Comparison of ENCODE assay signal across 8 cellular contexts in the genomic region with DNA sequence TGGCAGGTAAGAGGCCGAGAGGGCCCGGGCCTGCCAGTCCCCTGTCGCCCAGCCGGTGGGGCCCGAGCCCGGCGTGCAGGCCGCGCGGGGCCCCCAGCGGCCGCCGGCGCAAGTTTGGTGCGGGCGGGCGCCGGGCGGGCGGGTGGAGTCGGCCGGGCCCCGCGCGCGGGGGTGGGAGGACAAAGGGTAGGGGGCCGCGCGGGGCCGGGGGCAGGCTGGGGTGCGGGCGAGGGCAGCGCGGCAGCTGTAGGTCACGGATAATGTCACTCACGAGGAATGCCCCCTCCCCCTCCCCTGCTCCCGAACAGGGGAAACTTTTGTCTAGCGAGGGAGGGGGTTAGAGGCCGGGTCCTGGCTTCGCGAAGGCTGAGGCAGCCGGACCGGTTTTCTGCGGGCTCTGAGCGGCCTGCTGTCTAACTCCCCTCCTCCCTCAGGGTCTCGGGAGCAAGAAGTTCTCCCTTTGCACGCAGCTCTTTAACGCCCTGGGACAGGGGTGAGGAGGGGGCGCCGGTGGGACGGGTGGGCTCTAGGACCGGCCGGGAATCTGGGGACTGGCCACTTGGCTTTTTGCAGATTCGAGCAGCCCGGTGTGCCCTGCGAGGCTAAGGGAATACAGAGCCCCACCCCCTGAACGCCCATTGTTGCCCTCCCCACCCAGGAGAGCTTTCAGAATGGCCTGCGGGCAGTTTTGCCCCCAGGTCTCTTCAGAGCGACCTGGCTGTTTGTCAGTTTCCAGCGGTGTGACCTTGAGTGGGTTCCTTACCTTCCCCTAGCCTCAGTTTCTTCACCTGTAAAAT. TPM values are rescaled to one million over a fixed set of nuclear protein-coding genes. Genes with fewer than 3 reads are reported as not detected.
DNase-seq lines count a peak whose midpoint lies in the region; ATAC-seq and TF ChIP-seq lines count a peak whose summit lies in the region.

No MANE protein-coding gene starts in this region.

- peak overlapping the region; percentile 92 for H3K9ac ChIP-seq in fibroblast of lung (ENCODE audit: insufficient read depth, low read length)

- H3K9me3 ChIP-seq in fibroblast of lung (ENCODE audit: control insufficient read depth, insufficient read depth, low read depth, low read length) (no peaks in the 10 kb centered on the region), thoracic aorta (no peaks in the 10 kb centered on the region)
- H3K9me3 ChIP-seq in naive thymus-derived CD4-positive, alpha-beta T cell (ENCODE audit: control insufficient read depth in 2 of 3, low read length in 3 of 3), result no peaks in the 10 kb centered on the region

- H3K9me3 Mint-ChIP-seq in activated T-helper 1 cell treated with anti-CD3 and anti-CD28 coated beads, Interleukin-12 subunit alpha, Interleukin-12 subunit beta, Interleukin-2, Interleukin-4 antibody, amounts not matched to agents 30 ng/mL and 10 ng/mL and 1 ng/mL, durations not matched to agents 14 hours and 24 hours and 36 hours, result no peaks in the 10 kb centered on the region
- no peaks in the 10 kb centered on the region for H3K9me3 Mint-ChIP-seq in naive thymus-derived CD4-positive, alpha-beta T cell

- H3K4me2 ChIP-seq in fibroblast of lung (ENCODE audit: extremely low read depth, insufficient read depth, low read length), result peak overlapping the region; percentile 86

- H3K79me2 ChIP-seq in fibroblast of lung (ENCODE audit: control insufficient read depth, insufficient read depth, low read length), result peaks cover 66% of the 10 kb centered on the region

- DNase-seq in AG09309 (ENCODE audit: low read depth) (no peak), NOMO-1 treated with DMSO at 0.1 percent for 48 hours (lab: John Stamatoyannopoulos, UW; ENCODE audit: unreplicated experiment) (peak; percentile 32), fibroblast of lung (ENCODE audit: low read depth in 2 of 2) (peak; percentile 60 to 65), thoracic aorta (ENCODE audit: low spot score) (no peak)
- DNase-seq in activated T-helper 1 cell treated with anti-CD3 and anti-CD28 coated beads, Interleukin-12 subunit alpha, Interleukin-12 subunit beta, Interleukin-2, Interleukin-4 antibody, amounts not matched to agents 30 ng/mL and 10 ng/mL and 1 ng/mL, durations not matched to agents 14 hours and 24 hours and 36 hours (ENCODE audit: low spot score), result peak; percentile 11
- DNase-seq in naive thymus-derived CD4-positive, alpha-beta T cell, result peak; percentile 23 to 67 (median 59)

- H3K27ac Mint-ChIP-seq in activated T-helper 1 cell treated with anti-CD3 and anti-CD28 coated beads, Interleukin-12 subunit alpha, Interleukin-12 subunit beta, Interleukin-2, Interleukin-4 antibody, amounts not matched to agents 30 ng/mL and 10 ng/mL and 1 ng/mL, durations not matched to agents 14 hours and 24 hours and 36 hours, result no peak overlapping the region
- peak overlapping the region in 8 of 9 donors; percentile 16 to 84 (median 62) for H3K27ac Mint-ChIP-seq in naive thymus-derived CD4-positive, alpha-beta T cell

- H3K4me3 ChIP-seq in AG09309 (ENCODE audit: control insufficient read depth, low read depth, low read length) (peak overlapping the region; percentile 81), fibroblast of lung (replicated peaks in 1 of 4; ENCODE audit: control extremely low read depth in 1 of 4, insufficient read depth in 1 of 4, low read depth in 3 of 4, low read length in 4 of 4) (peak overlapping the region; percentile 62 to 87 (median 79)), thoracic aorta (peak overlapping the region; percentile 95)
- H3K4me3 ChIP-seq in naive thymus-derived CD4-positive, alpha-beta T cell (ENCODE audit: low read length), result peak overlapping the region; percentile 48

- no peak overlapping the region for H2AFZ ChIP-seq in fibroblast of lung (ENCODE audit: low read length)

- H3K36me3 ChIP-seq in fibroblast of lung (ENCODE audit: control insufficient read depth, insufficient read depth, low read length) (peaks cover 2% of the 10 kb centered on the region), thoracic aorta (no peaks in the 10 kb centered on the region)
- H3K36me3 ChIP-seq in naive thymus-derived CD4-positive, alpha-beta T cell (ENCODE audit: control insufficient read depth in 2 of 3, insufficient read depth in 3 of 3, low read length in 3 of 3), result no peaks in the 10 kb centered on the region

- H3K27me3 Mint-ChIP-seq in activated T-helper 1 cell treated with anti-CD3 and anti-CD28 coated beads, Interleukin-12 subunit alpha, Interleukin-12 subunit beta, Interleukin-2, Interleukin-4 antibody, amounts not matched to agents 30 ng/mL and 10 ng/mL and 1 ng/mL, durations not matched to agents 14 hours and 24 hours and 36 hours (ENCODE audit: insufficient read depth), result peaks cover 11% of the 10 kb centered on the region
- H3K27me3 Mint-ChIP-seq in naive thymus-derived CD4-positive, alpha-beta T cell, result peaks cover 0 to 36% (median 4%) of the 10 kb centered on the region in 5 donors

- H3K36me3 Mint-ChIP-seq in activated T-helper 1 cell treated with anti-CD3 and anti-CD28 coated beads, Interleukin-12 subunit alpha, Interleukin-12 subunit beta, Interleukin-2, Interleukin-4 antibody, amounts not matched to agents 30 ng/mL and 10 ng/mL and 1 ng/mL, durations not matched to agents 14 hours and 24 hours and 36 hours (ENCODE audit: low read depth), result no peaks in the 10 kb centered on the region
- H3K36me3 Mint-ChIP-seq in naive thymus-derived CD4-positive, alpha-beta T cell, result no peaks in the 10 kb centered on the region

- peak; percentile 23 for ATAC-seq in GM19023 (IDR thresholded peaks at IDR 0.05; ENCODE audit: unreplicated experiment)
- peak; percentile 46 for ATAC-seq in naive thymus-derived CD4-positive, alpha-beta T cell
- ATAC-seq in thoracic aorta (ENCODE audit: insufficient number of reproducible peaks, low FRiP score, low read depth), result no peak
- no peak for ATAC-seq in GM21526 (IDR thresholded peaks at IDR 0.05; ENCODE audit: low FRiP score, unreplicated experiment)

- H4K20me1 ChIP-seq in fibroblast of lung (ENCODE audit: control insufficient read depth, extremely low read depth, insufficient read depth, low read length), result no peaks in the 10 kb centered on the region

- peak overlapping the region; percentile 68 for H3K4me3 Mint-ChIP-seq in activated T-helper 1 cell treated with anti-CD3 and anti-CD28 coated beads, Interleukin-12 subunit alpha, Interleukin-12 subunit beta, Interleukin-2, Interleukin-4 antibody, amounts not matched to agents 30 ng/mL and 10 ng/mL and 1 ng/mL, durations not matched to agents 14 hours and 24 hours and 36 hours
- peak overlapping the region; percentile 55 to 79 (median 73) for H3K4me3 Mint-ChIP-seq in naive thymus-derived CD4-positive, alpha-beta T cell

- TF ChIP-seq CTCF in AG09309 (IDR thresholded peaks at IDR 0.05; ENCODE audit: control insufficient read depth, insufficient read depth, low read depth, low read length, missing control alignments) (no peak), fibroblast of lung (conservative IDR thresholded peaks at IDR 0.05 in 1 of 2, IDR thresholded peaks at IDR 0.05 in 1 of 2; ENCODE audit: low read depth in 1 of 2, low read length in 2 of 2) (no peak), thoracic aorta (IDR thresholded peaks at IDR 0.05) (no peak)

- intact Hi-C loops in activated T-helper 1 cell treated with anti-CD3 and anti-CD28 coated beads, Interleukin-12 subunit alpha, Interleukin-12 subunit beta, Interleukin-2, Interleukin-4 antibody, amounts not matched to agents 30 ng/mL and 10 ng/mL and 1 ng/mL, durations not matched to agents 14 hours and 24 hours and 36 hours (cut with micrococcal nuclease), result loop anchor here (2.0 kb wide), 3 partner anchors 28 to 74 kb away; a partner anchor contains a TSS
- intact Hi-C loops in naive thymus-derived CD4-positive, alpha-beta T cell (cut with micrococcal nuclease), result loop anchor here in 1 of 2 donors (2.0 kb wide), 2 partner anchors 26 to 36 kb away; no protein-coding TSS in a partner anchor

- H3K4me1 ChIP-seq in fibroblast of lung (ENCODE audit: control insufficient read depth, extremely low read depth, insufficient read depth, low read length) (peaks cover 38% of the 10 kb centered on the region), thoracic aorta (ENCODE audit: control insufficient read depth in 1 of 2, low read depth in 2 of 2) (peaks cover 41 to 48% of the 10 kb centered on the region in 2 donors)
- peaks cover 3 to 5% of the 10 kb centered on the region in 2 donors for H3K4me1 ChIP-seq in naive thymus-derived CD4-positive, alpha-beta T cell (ENCODE audit: control insufficient read depth in 2 of 2, insufficient read depth in 2 of 2, low read length in 2 of 2)

- H3K27ac ChIP-seq in fibroblast of lung (ENCODE audit: insufficient read depth, low read length), result peak overlapping the region; percentile 83
- H3K27ac ChIP-seq in naive thymus-derived CD4-positive, alpha-beta T cell (ENCODE audit: low read depth, low read length), result peak overlapping the region; percentile 33
- H3K27ac ChIP-seq in thoracic aorta, result peak overlapping the region; percentile 88 to 95

- CTCF ChIA-PET in naive thymus-derived CD4-positive, alpha-beta T cell (lab: Charles Lee), result no interaction called here

- H3K4me1 Mint-ChIP-seq in activated T-helper 1 cell treated with anti-CD3 and anti-CD28 coated beads, Interleukin-12 subunit alpha, Interleukin-12 subunit beta, Interleukin-2, Interleukin-4 antibody, amounts not matched to agents 30 ng/mL and 10 ng/mL and 1 ng/mL, durations not matched to agents 14 hours and 24 hours and 36 hours (ENCODE audit: low read depth), result no peaks in the 10 kb centered on the region
- H3K4me1 Mint-ChIP-seq in naive thymus-derived CD4-positive, alpha-beta T cell, result peaks cover 7 to 25% (median 15%) of the 10 kb centered on the region in 7 donors

- H3K27me3 ChIP-seq in fibroblast of lung (ENCODE audit: control insufficient read depth, insufficient read depth, low read length) (no peaks in the 10 kb centered on the region), thoracic aorta (replicated peaks; ENCODE audit: insufficient read depth) (no peaks in the 10 kb centered on the region)
- no peaks in the 10 kb centered on the region for H3K27me3 ChIP-seq in naive thymus-derived CD4-positive, alpha-beta T cell (ENCODE audit: control insufficient read depth in 2 of 2, insufficient read depth in 2 of 2, low read length in 2 of 2)

- POLR2A ChIA-PET in naive thymus-derived CD4-positive, alpha-beta T cell (lab: Charles Lee), result interaction anchor here (0.7 kb wide), 1 partner anchor 12 kb away, joined by 3 read pairs; no protein-coding TSS in a partner anchor

RNA-seq across cellular contexts. Expression of a gene that starts 21.3 kb away (rescaled TPM):
- 2.8 and 3.9 TPM in 2 replicates for total RNA-seq in activated T-helper 1 cell treated with anti-CD3 and anti-CD28 coated beads, Interleukin-12 subunit alpha, Interleukin-12 subunit beta, Interleukin-2, Interleukin-4 antibody, amounts not matched to agents 30 ng/mL and 10 ng/mL and 1 ng/mL, durations not matched to agents 14 hours and 24 hours and 36 hours
- total RNA-seq in fibroblast of lung (18.2 and 38.5 TPM in 2 replicates), thoracic aorta (100 to 1,000 TPM; 112 to 131 TPM)
- 50.5 and 94.8 TPM in 2 replicates for polyA plus RNA-seq in fibroblast of lung
- 69.9 and 152 TPM in 2 replicates for polyA plus RNA-seq in fibroblast of lung (2012)
- 218 and 448 TPM in 2 replicates for polyA minus RNA-seq in fibroblast of lung (ENCODE audit: low replicate concordance)
- total RNA-seq in naive thymus-derived CD4-positive, alpha-beta T cell, result 10 to 100 TPM in 1 of 5 experiments, 1 to 10 TPM in 4; 1.0 to 17.5 (median 1.6) TPM
- 1 to 10 TPM in 1 of 2 donors, under 1 TPM in 1; 0.69 to 1.1 TPM for polyA plus RNA-seq in naive thymus-derived CD4-positive, alpha-beta T cell

RNA-seq across cellular contexts. Expression of a gene that starts 37.1 kb away (rescaled TPM):
- total RNA-seq in activated T-helper 1 cell treated with anti-CD3 and anti-CD28 coated beads, Interleukin-12 subunit alpha, Interleukin-12 subunit beta, Interleukin-2, Interleukin-4 antibody, amounts not matched to agents 30 ng/mL and 10 ng/mL and 1 ng/mL, durations not matched to agents 14 hours and 24 hours and 36 hours, result 2,328 and 2,429 TPM in 2 replicates
- total RNA-seq in fibroblast of lung (1,962 and 4,466 TPM in 2 replicates), thoracic aorta (1,000 to 10,000 TPM; 1,311 to 1,492 TPM)
- polyA plus RNA-seq in fibroblast of lung, result 5,623 and 6,025 TPM in 2 replicates
- 3,434 and 3,467 TPM in 2 replicates for polyA plus RNA-seq in fibroblast of lung (2012)
- 1,117 and 1,370 TPM in 2 replicates for polyA minus RNA-seq in fibroblast of lung (ENCODE audit: low replicate concordance)
- 1,000 to 10,000 TPM; 2,331 to 7,378 (median 6,414) TPM for total RNA-seq in naive thymus-derived CD4-positive, alpha-beta T cell
- over 10,000 TPM in 1 of 2 donors, 1,000 to 10,000 TPM in 1; 8,640 to 11,248 TPM for polyA plus RNA-seq in naive thymus-derived CD4-positive, alpha-beta T cell

Comparison
In these comparisons a context has a peak if more than half of its experiments do, and no peak if none do; other contexts are left out.
1. DNase-seq: peak in NOMO-1 treated with DMSO at 0.1 percent for 48 hours (single experiment), activated T-helper 1 cell treated with anti-CD3 and anti-CD28 coated beads, Interleukin-12 subunit alpha, Interleukin-12 subunit beta, Interleukin-2, Interleukin-4 antibody, amounts not matched to agents 30 ng/mL and 10 ng/mL and 1 ng/mL, durations not matched to agents 14 hours and 24 hours and 36 hours (single experiment), fibroblast of lung (2 of 2) and naive thymus-derived CD4-positive, alpha-beta T cell (9 of 9); none in AG09309 (single experiment) and thoracic aorta (single experiment).
2. ATAC-seq: peak in GM19023 (single experiment) and naive thymus-derived CD4-positive, alpha-beta T cell (single experiment); none in thoracic aorta (single experiment) and GM21526 (single experiment).
3. H3K27ac ChIP-seq: peak in every context shown above with its lines; median percentile 92 in thoracic aorta; 83 in fibroblast of lung; 33 in naive thymus-derived CD4-positive, alpha-beta T cell.
4. Peak in every context shown above with its lines, with median percentiles within 50 percentile points of each other: H3K4me3 ChIP-seq.